Comparison of ENCODE assay signal across 24 cellular contexts in genomic region chr4:99876946-99877345, GRCh38.
"Had no signal": no experiment of that assay in that cellular context is flagged by ENCODE, and none has a peak within 500 bp of the region (broad histone marks: within the 10 kb centered on the region; RNA-seq: fewer than 3 reads in every experiment).

No MANE protein-coding gene starts in this region.

- ATAC-seq: body of pancreas, gastrocnemius medialis, heart left ventricle, left colon, mucosa of descending colon, sciatic nerve had no signal

- H3K27ac ChIP-seq: body of pancreas, cardiac muscle cell, gastrocnemius medialis, spleen, WERI-Rb-1 had no signal

- H3K9me3 ChIP-seq: body of pancreas, gastrocnemius medialis, heart left ventricle, mucosa of descending colon, SK-N-SH, spleen had no signal

- H3K27me3 Mint-ChIP-seq: memory B cell, naive B cell had no signal

- H3K9me3 Mint-ChIP-seq: activated T-helper 2 cell treated with anti-CD3 and anti-CD28 coated beads, Interferon-gamma antibody, Interleukin-2, Interleukin-4, amounts not matched to agents 10 μg/mL and 5 μg/mL and 100 μg/mL, durations not matched to agents 14 hours and 24 hours and 36 hours; memory B cell; naive B cell; neural crest cell had no signal

- H3K9ac ChIP-seq: SK-N-SH had no signal

- H3K27me3 ChIP-seq: body of pancreas, cardiac muscle cell, gastrocnemius medialis, heart left ventricle, spleen had no signal

- H3K4me3 Mint-ChIP-seq: memory B cell, naive B cell, neural crest cell had no signal

- H3K4me2 ChIP-seq: SK-N-SH had no signal

- DNase-seq: activated CD4-positive, alpha-beta T cell treated with anti-CD3 and anti-CD28 coated beads, Interleukin-2, amount 50 U/mL, for 48 hours; activated CD4-positive, CD25-positive, alpha-beta regulatory T cell treated with anti-CD3 and anti-CD28 coated beads, Interleukin-2, amount 50 U/mL, for 72 hours; activated naive CD4-positive, alpha-beta T cell treated with Interleukin-2 at 50 U/mL for 16 hours; amygdala; body of pancreas; cortex of kidney; effector CD4-positive, alpha-beta T cell; gastrocnemius medialis; heart left ventricle; left colon; mucosa of descending colon; naive B cell; occipital lobe; SHP77 treated with DMSO at 0.1 percent for 48 hours; SK-N-SH; spleen; stimulated activated CD4-positive, alpha-beta T cell treated with anti-CD3 and anti-CD28 coated beads, Interleukin-4, amount 100 ng/mL, for 1 hour; stimulated activated naive CD4-positive, alpha-beta T cell treated with Interleukin-2 at 50 U/mL for 16 hours; WERI-Rb-1 had no signal

- H3K4me1 ChIP-seq: body of pancreas, heart left ventricle, spleen had no signal

- H3K4me3 ChIP-seq: body of pancreas, cardiac muscle cell, gastrocnemius medialis, heart left ventricle, mucosa of descending colon, spleen had no signal

- H3K27ac Mint-ChIP-seq: activated T-helper 2 cell treated with anti-CD3 and anti-CD28 coated beads, Interferon-gamma antibody, Interleukin-2, Interleukin-4, amounts not matched to agents 10 μg/mL and 5 μg/mL and 100 μg/mL, durations not matched to agents 14 hours and 24 hours and 36 hours; memory B cell had no signal

- H3K4me1 Mint-ChIP-seq: memory B cell, neural crest cell had no signal
